8 cellular contexts compared by ENCODE assay signal in the genomic region with DNA sequence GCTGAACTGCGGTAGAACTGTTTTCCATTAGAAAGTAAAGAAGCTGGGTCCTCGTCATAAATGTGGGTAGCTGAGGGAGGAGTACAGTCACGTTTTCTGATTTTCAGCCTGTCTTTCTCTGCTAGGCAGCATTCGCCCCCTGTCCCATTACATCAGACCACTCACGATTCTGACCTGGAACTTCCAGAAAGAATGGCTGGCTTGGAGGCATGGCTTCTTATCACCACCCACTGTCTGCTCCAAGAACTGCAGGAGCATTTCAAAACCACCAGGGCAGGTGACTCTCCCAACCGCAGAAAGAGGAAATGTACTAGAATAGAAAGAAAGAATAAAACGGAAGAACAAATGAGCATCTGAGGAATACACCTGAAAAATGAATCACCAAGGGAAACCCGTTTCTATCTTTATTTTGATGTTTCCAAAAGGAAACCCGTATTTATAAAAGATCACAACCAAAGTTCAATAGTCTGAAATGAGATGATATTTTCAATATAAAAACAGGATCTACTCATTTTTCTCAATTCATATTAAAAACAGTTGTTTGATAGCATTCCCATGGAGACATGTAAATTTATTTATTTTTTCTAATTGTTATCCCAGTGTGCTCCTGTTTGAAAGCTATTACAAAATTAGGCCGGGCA. TPM values are rescaled to one million over a fixed set of nuclear protein-coding genes. Genes with fewer than 3 reads are reported as not detected.
DNase-seq lines count a peak whose midpoint lies in the region; ATAC-seq and TF ChIP-seq lines count a peak whose summit lies in the region.

No MANE protein-coding gene starts in this region.

- H3K27me3 ChIP-seq in MM.1S (replicated peaks; ENCODE audit: insufficient read depth, low read length) = no peaks in the 10 kb centered on the region
- H3K27me3 ChIP-seq in SK-N-SH (ENCODE audit: insufficient read depth) = no peaks in the 10 kb centered on the region

- H3F3A ChIP-seq in MM.1S (ENCODE audit: insufficient read depth, low read length) (no peaks in the 10 kb centered on the region), SK-N-SH (replicated peaks; ENCODE audit: insufficient read depth) (no peaks in the 10 kb centered on the region)

- H3K79me2 ChIP-seq in MM.1S (ENCODE audit: low read length) (no peaks in the 10 kb centered on the region), SK-N-SH (ENCODE audit: insufficient read depth) (no peaks in the 10 kb centered on the region)

- POLR2A ChIA-PET in SK-N-SH (lab: Yijun Ruan, JAX) = no interaction called here

- H3K36me3 ChIP-seq in MM.1S (replicated peaks; ENCODE audit: insufficient read depth, low read length) (no peaks in the 10 kb centered on the region), SK-N-SH (replicated peaks in 1 of 2; ENCODE audit: control insufficient read depth in 1 of 2, insufficient read depth in 2 of 2, low read length in 1 of 2) (no peaks in the 10 kb centered on the region)

- H3K4me2 ChIP-seq in MM.1S (ENCODE audit: low read depth, low read length) (no peak overlapping the region; the same call in 1 of the 2 replicates), SK-N-SH (0 out of 2 replicates have a peak overlapping the region, but pooled peaks have one; percentile 31)

- H3K9me3 ChIP-seq in MM.1S (replicated peaks; ENCODE audit: insufficient read depth, low read length) (no peaks in the 10 kb centered on the region), SK-N-SH (no peaks in the 10 kb centered on the region)

- H4K20me1 ChIP-seq in MM.1S (ENCODE audit: insufficient read depth, low read length) = no peaks in the 10 kb centered on the region
- H4K20me1 ChIP-seq in SK-N-SH (ENCODE audit: insufficient read depth) = no peaks in the 10 kb centered on the region

- DNase-seq in DMS 273 (lab: John Stamatoyannopoulos, UW; ENCODE audit: unreplicated experiment) = peak; percentile 75
- peak; percentile 45 for DNase-seq in MM.1S
- DNase-seq in SK-N-SH = peak; percentile 64
- peak; percentile 69 for DNase-seq in astrocyte of the spinal cord (ENCODE audit: low read depth, low spot score)
- DNase-seq in iPS DF 4.7 (ENCODE audit: extremely low read depth, low spot score) = peak; percentile 49
- peak; percentile 19 to 38 (median 25) for DNase-seq in stimulated activated CD4-positive, alpha-beta T cell treated with anti-CD3 and anti-CD28 coated beads, Interleukin-12 subunit alpha, Interleukin-12 subunit beta, amount 100 ng/mL, for 48 hours (ENCODE audit: low read depth in 2 of 3, low spot score in 1 of 3)

- H3K9me2 ChIP-seq in MM.1S (replicated peaks; ENCODE audit: insufficient read depth, low read length) = no peaks in the 10 kb centered on the region
- H3K9me2 ChIP-seq in SK-N-SH = no peaks in the 10 kb centered on the region

- WGBS in SK-N-SH (ENCODE audit: low lambda C conversion rate) = 27% methylated on average over 10 of the region's 10 CpGs

- in situ Hi-C loops in astrocyte of the spinal cord (cut with HindIII; ENCODE audit: low sequenced_read_pairs) = no loop called here

- TF ChIP-seq RAD21 in SK-N-SH (IDR thresholded peaks at IDR 0.05; ENCODE audit: low read length) = peak; percentile 94

- H3K4me3 ChIP-seq in MM.1S (ENCODE audit: low read length) = no peak overlapping the region
- peak overlapping the region in 1 of 2 experiments; percentile 25; a peak in 1 of 4 replicates for H3K4me3 ChIP-seq in SK-N-SH (ENCODE audit: low read depth in 2 of 2, low read length in 1 of 2)
- no peak overlapping the region for H3K4me3 ChIP-seq in astrocyte of the spinal cord (ENCODE audit: low read depth, low read length)

- H3K9ac ChIP-seq in MM.1S (ENCODE audit: low read length) (no peak overlapping the region), SK-N-SH (no peak overlapping the region)

- no peak overlapping the region for H2AFZ ChIP-seq in MM.1S (ENCODE audit: low read length)
- no peak overlapping the region for H2AFZ ChIP-seq in SK-N-SH (ENCODE audit: low read depth)

- CTCF ChIA-PET in SK-N-SH (lab: Yijun Ruan, JAX) = interaction anchor here (0.6 to 2.0 kb wide), 10 partner anchors 13 to 313 kb away, joined by 3 to 8 read pairs (median 3); no protein-coding TSS in a partner anchor

- H3K27ac ChIP-seq in MM.1S (ENCODE audit: low read length) (no peak overlapping the region), SK-N-SH (ENCODE audit: low read depth in 2 of 2, low read length in 1 of 2) (no peak overlapping the region)

- peak; percentile 64 for TF ChIP-seq CTCF in MM.1S (IDR thresholded peaks at IDR 0.05; ENCODE audit: low read length)
- peak; percentile 88 for TF ChIP-seq CTCF in SK-N-SH (IDR thresholded peaks at IDR 0.05)
- TF ChIP-seq CTCF in astrocyte of the spinal cord (IDR thresholded peaks at IDR 0.05; ENCODE audit: low read depth, low read length) = peak; percentile 92

- TF ChIP-seq EP300 in SK-N-SH (IDR thresholded peaks at IDR 0.05; ENCODE audit: borderline replicate concordance in 1 of 2, low read depth in 1 of 2, low read length in 1 of 2) = no peak

- H3K4me1 ChIP-seq in MM.1S (ENCODE audit: low read length) = no peaks in the 10 kb centered on the region
- H3K4me1 ChIP-seq in SK-N-SH (ENCODE audit: control insufficient read depth in 1 of 2, insufficient read depth in 2 of 2, low read depth in 1 of 2, low read length in 1 of 2) = peaks cover 0 to 7% of the 10 kb centered on the region in 2 experiments; a peak in 2 of 4 replicates

- peak; percentile 45 for ATAC-seq in GM21576 (IDR thresholded peaks at IDR 0.05; ENCODE audit: unreplicated experiment)
- no peak for ATAC-seq in GM19395 (IDR thresholded peaks at IDR 0.05; ENCODE audit: unreplicated experiment)

TF ChIP-seq in SK-N-SH, 30 proteins besides CTCF, POLR2A, EP300 and RAD21:
- no peak for TF ChIP-seq TEAD4 (IDR thresholded peaks at IDR 0.05; ENCODE audit: borderline replicate concordance, insufficient read depth)
- peak; percentile 85 for TF ChIP-seq SMC3 (IDR thresholded peaks at IDR 0.05; ENCODE audit: low read depth, low read length)
- TF ChIP-seq, protein P1, sequence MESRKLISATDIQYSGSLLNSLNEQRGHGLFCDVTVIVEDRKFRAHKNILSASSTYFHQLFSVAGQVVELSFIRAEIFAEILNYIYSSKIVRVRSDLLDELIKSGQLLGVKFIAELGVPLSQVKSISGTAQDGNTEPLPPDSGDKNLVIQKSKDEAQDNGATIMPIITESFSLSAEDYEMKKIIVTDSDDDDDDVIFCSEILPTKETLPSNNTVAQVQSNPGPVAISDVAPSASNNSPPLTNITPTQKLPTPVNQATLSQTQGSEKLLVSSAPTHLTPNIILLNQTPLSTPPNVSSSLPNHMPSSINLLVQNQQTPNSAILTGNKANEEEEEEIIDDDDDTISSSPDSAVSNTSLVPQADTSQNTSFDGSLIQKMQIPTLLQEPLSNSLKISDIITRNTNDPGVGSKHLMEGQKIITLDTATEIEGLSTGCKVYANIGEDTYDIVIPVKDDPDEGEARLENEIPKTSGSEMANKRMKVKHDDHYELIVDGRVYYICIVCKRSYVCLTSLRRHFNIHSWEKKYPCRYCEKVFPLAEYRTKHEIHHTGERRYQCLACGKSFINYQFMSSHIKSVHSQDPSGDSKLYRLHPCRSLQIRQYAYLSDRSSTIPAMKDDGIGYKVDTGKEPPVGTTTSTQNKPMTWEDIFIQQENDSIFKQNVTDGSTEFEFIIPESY (IDR thresholded peaks at IDR 0.05; ENCODE audit: borderline replicate concordance, low read depth) = no peak
- no peak for TF ChIP-seq GABPA (IDR thresholded peaks at IDR 0.05; ENCODE audit: low read depth)
- no peak for TF ChIP-seq CHD2 (IDR thresholded peaks at IDR 0.05; ENCODE audit: low read length, partially characterized antibody)
- TF ChIP-seq MEF2A (IDR thresholded peaks at IDR 0.05; ENCODE audit: borderline replicate concordance, low read depth) = no peak

RNA-seq across cellular contexts. Expression of gene POMP, which starts 22.1 kb away (rescaled TPM):
- 37.1 and 39.8 TPM in 2 replicates for polyA plus RNA-seq in SK-N-SH (2012; rRNA removed)
- polyA plus RNA-seq in SK-N-SH (2012; cell fraction: cytosol; rRNA removed) = 64.5 and 103 TPM in 2 replicates
- polyA plus RNA-seq in SK-N-SH (2012; cell fraction: nucleus; rRNA removed) = 10.1 and 16.0 TPM in 2 replicates

Comparison
In these comparisons a context has a peak if more than half of its experiments do, and no peak if none do; other contexts are left out.
1. DNase-seq: peak in every context shown above with its lines; median percentile 75 in DMS 273; 69 in astrocyte of the spinal cord; 64 in SK-N-SH; 49 in iPS DF 4.7; 45 in MM.1S; 25 in stimulated activated CD4-positive, alpha-beta T cell treated with anti-CD3 and anti-CD28 coated beads, Interleukin-12 subunit alpha, Interleukin-12 subunit beta, amount 100 ng/mL, for 48 hours.